Comparison of ENCODE assay signal across 24 cellular contexts in the genomic region with DNA sequence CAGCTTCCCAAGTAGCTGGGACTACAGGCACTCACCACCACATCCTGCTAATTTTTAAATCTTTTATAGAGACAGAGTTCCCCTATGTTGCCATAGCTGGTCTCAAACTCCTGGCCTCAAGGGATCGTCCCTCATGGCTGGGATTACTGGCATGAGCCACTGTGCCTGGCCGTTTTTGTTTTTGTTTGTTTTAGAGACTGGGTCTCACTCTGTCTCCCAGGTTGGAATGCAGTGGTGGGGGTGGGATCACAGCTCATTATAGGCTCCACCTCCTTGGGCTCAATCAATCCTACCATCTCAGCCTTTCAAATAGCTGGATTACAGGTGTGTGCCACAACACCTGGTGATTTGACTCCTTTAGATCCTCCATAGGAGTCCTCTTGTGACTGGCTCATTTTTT.
"Had no signal": no experiment of that assay in that cellular context is flagged by ENCODE, and none has a peak within 500 bp of the region (broad histone marks: within the 10 kb centered on the region; RNA-seq: fewer than 3 reads in every experiment).

No MANE protein-coding gene starts in this region.

- H3K9me3 ChIP-seq: pancreas, prostate gland, upper lobe of right lung had no signal

- H3K27ac Mint-ChIP-seq: activated naive CD4-positive, alpha-beta T cell treated with anti-CD3 and anti-CD28 coated beads, Interleukin-2, amount 50 U/mL, for 24 hours; activated naive CD8-positive, alpha-beta T cell treated with anti-CD3 and anti-CD28 coated beads, Interleukin-2, amount 50 U/mL, for 24 hours; stimulated activated naive CD8-positive, alpha-beta T cell treated with anti-CD3 and anti-CD28 coated beads, Interleukin-15, Interleukin-2, amounts not matched to agents 100 ng/mL and 50 ng/mL, for 24 hours; T-cell had no signal

- H3K36me3 ChIP-seq: pancreas, prostate gland, upper lobe of right lung had no signal

- H3K27ac ChIP-seq: pancreas, prostate gland, skin epidermis, upper lobe of right lung had no signal

- DNase-seq: activated CD4-positive, alpha-beta T cell treated with anti-CD3 and anti-CD28 coated beads for 4 hours; activated CD4-positive, alpha-beta T cell treated with anti-CD3 and anti-CD28 coated beads, Interleukin-2, amount 50 U/mL, for 4 hours; activated CD8-positive, alpha-beta memory T cell treated with anti-CD3 and anti-CD28 coated beads, Interleukin-2, amount 50 U/mL, for 4 hours; activated gamma-delta T cell; activated naive CD8-positive, alpha-beta T cell treated with anti-CD3 and anti-CD28 coated beads, Interleukin-2, amount 50 U/mL, for 24 hours; activated T-cell treated with anti-CD3 and anti-CD28 coated beads, Interleukin-2, amount 50 U/mL, for 1 hour; amygdala; caudate nucleus; foreskin fibroblast; head of caudate nucleus; hypothalamus; midbrain; naive thymus-derived CD4-positive, alpha-beta T cell; nucleus accumbens; pancreas; retina; stimulated activated CD4-positive, alpha-beta T cell treated with anti-CD3 and anti-CD28 coated beads, Interleukin-12 subunit alpha, Interleukin-12 subunit beta, amount 100 ng/mL, for 4 hours; stimulated activated CD4-positive, alpha-beta T cell treated with anti-CD3 and anti-CD28 coated beads, Interleukin-4, amount 100 ng/mL, for 1 hour; T-cell; upper lobe of right lung had no signal

- H3K4me3 ChIP-seq: pancreas, prostate gland, skin epidermis, upper lobe of right lung had no signal

- H3K4me3 Mint-ChIP-seq: activated naive CD4-positive, alpha-beta T cell treated with anti-CD3 and anti-CD28 coated beads, Interleukin-2, amount 50 U/mL, for 24 hours; activated naive CD8-positive, alpha-beta T cell treated with anti-CD3 and anti-CD28 coated beads, Interleukin-2, amount 50 U/mL, for 24 hours; stimulated activated naive CD8-positive, alpha-beta T cell treated with anti-CD3 and anti-CD28 coated beads, Interleukin-15, Interleukin-2, amounts not matched to agents 100 ng/mL and 50 ng/mL, for 24 hours; T-cell had no signal

- H3K36me3 Mint-ChIP-seq: T-cell had no signal

- H3K4me1 ChIP-seq: pancreas, prostate gland, upper lobe of right lung had no signal

- H3K27me3 ChIP-seq: pancreas had no signal
